18 cellular contexts compared by ENCODE assay signal in the genomic region with DNA sequence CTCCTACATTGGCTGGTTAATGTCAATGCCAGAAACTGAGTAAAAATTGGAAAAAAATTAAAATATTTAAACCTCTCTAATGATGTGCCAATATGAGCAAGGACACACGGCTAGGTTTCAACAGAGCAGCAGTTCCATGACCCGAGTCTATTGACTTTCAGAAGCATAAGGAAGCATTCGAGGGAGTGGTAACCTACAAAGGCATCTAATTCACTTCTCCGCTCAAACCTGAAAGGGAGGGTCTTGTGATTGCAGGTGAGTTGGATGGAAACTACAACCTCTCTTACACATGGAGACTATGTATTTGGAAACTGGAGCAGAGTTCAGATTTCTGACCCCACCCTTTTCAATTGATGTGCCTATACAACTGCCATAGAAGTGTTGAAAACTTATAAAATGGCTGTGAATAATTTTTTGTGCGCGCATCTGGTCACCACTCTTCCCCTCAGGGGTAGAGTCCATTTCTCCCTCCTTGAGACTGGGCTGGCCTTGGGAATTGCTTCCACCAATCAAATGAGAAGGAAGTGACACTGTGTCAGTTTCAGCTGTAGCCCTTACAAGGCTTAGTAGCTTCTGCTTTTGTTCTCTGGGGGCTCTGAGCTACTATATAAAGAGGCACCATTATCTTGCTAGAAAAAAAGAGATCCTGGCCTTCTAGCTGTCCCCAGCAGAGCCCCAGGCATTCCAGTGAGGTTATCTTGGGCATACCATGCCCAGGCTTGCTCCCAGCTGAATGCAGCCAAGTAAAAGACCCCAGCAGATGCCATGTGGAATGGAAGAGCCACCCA.
DNase-seq lines count a peak whose midpoint lies in the region; ATAC-seq and TF ChIP-seq lines count a peak whose summit lies in the region.
"Had no signal": no experiment of that assay in that cellular context is flagged by ENCODE, and none has a peak within 500 bp of the region (broad histone marks: within the 10 kb centered on the region; RNA-seq: fewer than 3 reads in every experiment).

No MANE protein-coding gene starts in this region.

- H3K14ac ChIP-seq in H9 (ENCODE audit: insufficient read depth, low read length) = no peak overlapping the region

- TF ChIP-seq CTCF in H9 (conservative IDR thresholded peaks at IDR 0.05) (no peak), osteoblast (IDR thresholded peaks at IDR 0.05; ENCODE audit: extremely low read depth, low read depth, low read length) (no peak), lower lobe of right lung (IDR thresholded peaks at IDR 0.05) (no peak)

- H2AK5ac ChIP-seq in H9 (ENCODE audit: insufficient read length, low read length) = no peak overlapping the region

- no peak overlapping the region for H2BK5ac ChIP-seq in H9 (ENCODE audit: insufficient read length, low read length)

- no peaks in the 10 kb centered on the region for H3K79me1 ChIP-seq in H9 (ENCODE audit: insufficient read depth, low read depth, low read length, poor library complexity, severe bottlenecking)

- H2BK120ac ChIP-seq in H9 (ENCODE audit: low read depth, low read length, poor library complexity, severe bottlenecking) = no peak overlapping the region

- H3K23me2 ChIP-seq in H9 (ENCODE audit: insufficient read length, low read depth, low read length, poor library complexity, severe bottlenecking) = no peaks in the 10 kb centered on the region

- H3K4me3 Mint-ChIP-seq in H9 = no peak overlapping the region
- H3K4me3 Mint-ChIP-seq: CD4-positive, alpha-beta memory T cell; IgD-negative memory B cell had no signal

- no peak overlapping the region for H4K8ac ChIP-seq in H9 (replicated peaks; ENCODE audit: insufficient read length, low read depth, low read length)

- H3K9me3 ChIP-seq in H9 (ENCODE audit: control insufficient read depth, low read depth, low read length) (no peaks in the 10 kb centered on the region), osteoblast (ENCODE audit: low read depth, low read length) (no peaks in the 10 kb centered on the region), lower lobe of right lung (no peaks in the 10 kb centered on the region)
- H3K9me3 ChIP-seq: BE2C, Peyer's patch had no signal

- ATAC-seq in lower lobe of right lung = no peak
- ATAC-seq in HG03342 (IDR thresholded peaks at IDR 0.05; ENCODE audit: unreplicated experiment) = no peak
- ATAC-seq: SK-N-SH treated with all-trans-retinoic acid at 6 μM for 48 hours had no signal

- H3K27me3 Mint-ChIP-seq in H9 (ENCODE audit: low read depth) = no peaks in the 10 kb centered on the region
- H3K27me3 Mint-ChIP-seq: IgD-negative memory B cell had no signal

- WGBS in H9 (ENCODE audit: extremely low coverage, insufficient read length, low lambda C conversion rate) = no CpG with 5 or more reads among the region's 6 CpGs

- no peak overlapping the region for H3K9ac ChIP-seq in H9 (ENCODE audit: extremely low read depth, insufficient read length, low read length)

- no peak for DNase-seq in H9
- DNase-seq in NCI-H1694 treated with DMSO at 0.1 percent for 48 hours (lab: John Stamatoyannopoulos, UW) = peak; percentile 73
- peak; percentile 22 for DNase-seq in iPS-NIHi11 (ENCODE audit: low spot score)
- peak; percentile 2 for DNase-seq in osteoblast (ENCODE audit: insufficient read length, low spot score, missing footprints)
- no peak for DNase-seq in GDM1 (lab: John Stamatoyannopoulos, UW)
- DNase-seq in lower lobe of right lung = no peak
- DNase-seq: BE2C; CD4-positive, alpha-beta memory T cell; DND-41; HCEC 1CT; NCI-H1092; NCI-H446; NCI-H82; Peyer's patch; Right ventricle myocardium superior had no signal

- H3K27me3 ChIP-seq in H9 (ENCODE audit: insufficient read depth, low read length) = no peaks in the 10 kb centered on the region
- no peaks in the 10 kb centered on the region for H3K27me3 ChIP-seq in osteoblast (ENCODE audit: insufficient read depth, low read length)
- H3K27me3 ChIP-seq in lower lobe of right lung (ENCODE audit: low read depth) = no peaks in the 10 kb centered on the region
- H3K27me3 ChIP-seq: BE2C, Peyer's patch had no signal

- H3K4me1 Mint-ChIP-seq in H9 = peaks cover 10 to 17% of the 10 kb centered on the region in 2 experiments

- intact Hi-C loops in lower lobe of right lung (cut with DNase I) = no loop called here

- H3K4me2 ChIP-seq in H9 (ENCODE audit: insufficient read depth, insufficient read length, low read length) (no peak overlapping the region), osteoblast (ENCODE audit: insufficient read depth, low read length) (no peak overlapping the region)

- no peak overlapping the region for H3K18ac ChIP-seq in H9 (ENCODE audit: insufficient read length, low read depth, low read length)

- H3K4me3 ChIP-seq in osteoblast (ENCODE audit: insufficient read depth, low read length) (no peak overlapping the region), lower lobe of right lung (no peak overlapping the region)
- H3K4me3 ChIP-seq: Peyer's patch had no signal

- H2AFZ ChIP-seq in H9 (ENCODE audit: low read length) = peak overlapping the region; percentile 23
- H2AFZ ChIP-seq in osteoblast (ENCODE audit: low read length) = no peak overlapping the region

- no peak overlapping the region for H3T11ph ChIP-seq in H9 (ENCODE audit: low read length)

- no peaks in the 10 kb centered on the region for H3K9me3 Mint-ChIP-seq in H9
- H3K9me3 Mint-ChIP-seq: IgD-negative memory B cell had no signal

- H4K20me1 ChIP-seq in H9 (ENCODE audit: control insufficient read depth, insufficient read depth, insufficient read length) (no peaks in the 10 kb centered on the region), osteoblast (ENCODE audit: insufficient read depth, low read length) (no peaks in the 10 kb centered on the region)

- H3K27ac Mint-ChIP-seq in H9 = peak overlapping the region in 1 of 3 experiments; percentile 65; a peak in 1 of 7 replicates
- H3K27ac Mint-ChIP-seq: CD4-positive, alpha-beta memory T cell; IgD-negative memory B cell had no signal

- H3K4ac ChIP-seq in H9 (ENCODE audit: low read depth, low read length) = no peak overlapping the region

- H2BK12ac ChIP-seq in H9 (ENCODE audit: insufficient read length, low read depth, low read length) = no peak overlapping the region

- H3K36me3 ChIP-seq in osteoblast (ENCODE audit: insufficient read depth, low read length) = no peaks in the 10 kb centered on the region
- H3K36me3 ChIP-seq in lower lobe of right lung = no peaks in the 10 kb centered on the region
- H3K36me3 ChIP-seq: BE2C, Peyer's patch had no signal

- no peak overlapping the region for H2BK20ac ChIP-seq in H9 (ENCODE audit: low read depth, low read length, poor library complexity, severe bottlenecking)

- H3K27ac ChIP-seq in H9 (ENCODE audit: insufficient read length, low read depth, low read length) (no peak overlapping the region), osteoblast (ENCODE audit: low read depth, low read length) (no peak overlapping the region), lower lobe of right lung (no peak overlapping the region)
- H3K27ac ChIP-seq: Peyer's patch had no signal

- no peak overlapping the region for H4K91ac ChIP-seq in H9 (ENCODE audit: insufficient read length, low read depth, low read length)

- H3K36me3 Mint-ChIP-seq in H9 (ENCODE audit: insufficient read depth in 1 of 3, low read depth in 3 of 3) = no peaks in the 10 kb centered on the region
- H3K36me3 Mint-ChIP-seq: CD4-positive, alpha-beta memory T cell; IgD-negative memory B cell had no signal

- no peaks in the 10 kb centered on the region for H3K79me2 ChIP-seq in H9 (ENCODE audit: insufficient read depth, low read length)
- H3K79me2 ChIP-seq in osteoblast (ENCODE audit: insufficient read depth, low read length) = no peaks in the 10 kb centered on the region

- no peak overlapping the region for H3K56ac ChIP-seq in H9 (ENCODE audit: insufficient read length, low read depth, low read length)

- no peak overlapping the region for H4K5ac ChIP-seq in H9 (ENCODE audit: insufficient read length, low read depth, low read length)

- no peak overlapping the region for H2BK15ac ChIP-seq in H9 (ENCODE audit: low read depth, low read length)

- H3K4me1 ChIP-seq in H9 (ENCODE audit: insufficient read depth, low read length) (no peaks in the 10 kb centered on the region), osteoblast (ENCODE audit: insufficient read depth, low read length) (no peaks in the 10 kb centered on the region), lower lobe of right lung (no peaks in the 10 kb centered on the region)
- H3K4me1 ChIP-seq: BE2C, Peyer's patch had no signal

- H3K23ac ChIP-seq in H9 (ENCODE audit: insufficient read length, low read depth, low read length) = no peak overlapping the region

Comparison
In these comparisons a context has a peak if more than half of its experiments do, and no peak if none do; other contexts are left out.
1. DNase-seq: peak in NCI-H1694 treated with DMSO at 0.1 percent for 48 hours (single experiment), iPS-NIHi11 (single experiment) and osteoblast (single experiment); none in H9 (single experiment), GDM1 (single experiment) and lower lobe of right lung (single experiment).